ENCODE assay signal across 10 cellular contexts in genomic region chr5:73654171-73654811, GRCh38. TPM values are rescaled to one million over a fixed set of nuclear protein-coding genes. Genes with fewer than 3 reads are reported as not detected.
DNase-seq lines count a peak whose midpoint lies in the region; ATAC-seq and TF ChIP-seq lines count a peak whose summit lies in the region.
"Had no signal": no experiment of that assay in that cellular context is flagged by ENCODE, and none has a peak within 500 bp of the region (broad histone marks: within the 10 kb centered on the region; RNA-seq: fewer than 3 reads in every experiment).

No MANE protein-coding gene starts in this region.

- no peaks in the 10 kb centered on the region for H3K79me2 ChIP-seq in GM23338 (replicated peaks; ENCODE audit: insufficient read depth)
- no peaks in the 10 kb centered on the region for H3K79me2 ChIP-seq in OCI-LY3 (ENCODE audit: low read length)

- no peaks in the 10 kb centered on the region for H3F3A ChIP-seq in GM23338 (replicated peaks; ENCODE audit: low read depth)

- H3K27me3 Mint-ChIP-seq in GM23338 (ENCODE audit: insufficient read depth, low read depth, poor library complexity) = peaks cover 3% of the 10 kb centered on the region
- peaks cover 7% of the 10 kb centered on the region for H3K27me3 Mint-ChIP-seq in endodermal cell (ENCODE audit: insufficient read depth)
- H3K27me3 Mint-ChIP-seq in activated naive CD8-positive, alpha-beta T cell treated with anti-CD3 and anti-CD28 coated beads, Interleukin-2, amount 50 U/mL, for 24 hours = peaks cover 5% of the 10 kb centered on the region

- no peak overlapping the region for H2AFZ ChIP-seq in GM23338
- H2AFZ ChIP-seq in OCI-LY3 (ENCODE audit: low read depth, low read length) = peak overlapping the region; percentile 89

- peaks cover 10% of the 10 kb centered on the region; the same call in 2 of the 3 replicates for H3K4me1 Mint-ChIP-seq in GM23338
- no peaks in the 10 kb centered on the region for H3K4me1 Mint-ChIP-seq in endodermal cell
- H3K4me1 Mint-ChIP-seq in activated naive CD8-positive, alpha-beta T cell treated with anti-CD3 and anti-CD28 coated beads, Interleukin-2, amount 50 U/mL, for 24 hours = no peaks in the 10 kb centered on the region

- H3K36me3 ChIP-seq in GM23338 (ENCODE audit: insufficient read depth) = no peaks in the 10 kb centered on the region
- no peaks in the 10 kb centered on the region for H3K36me3 ChIP-seq in OCI-LY3 (replicated peaks; ENCODE audit: low read depth, low read length)
- H3K36me3 ChIP-seq in H7 (replicated peaks; ENCODE audit: control insufficient read depth, insufficient read depth, low read length) = no peaks in the 10 kb centered on the region
- no peaks in the 10 kb centered on the region for H3K36me3 ChIP-seq in endodermal cell (ENCODE audit: control insufficient read depth, insufficient read depth, low read length)

- H3K4me1 ChIP-seq in GM23338 (ENCODE audit: insufficient read depth) = peaks cover 2% of the 10 kb centered on the region; the same call in 1 of the 2 replicates
- peaks cover 32% of the 10 kb centered on the region for H3K4me1 ChIP-seq in OCI-LY3 (ENCODE audit: low read length)
- H3K4me1 ChIP-seq in foreskin keratinocyte = peaks cover 66% of the 10 kb centered on the region
- H3K4me1 ChIP-seq in endodermal cell (ENCODE audit: control insufficient read depth, insufficient read depth, low read length) = no peaks in the 10 kb centered on the region

- TF ChIP-seq CTCF in AG04450 (IDR thresholded peaks at IDR 0.05; ENCODE audit: low read depth, low read length) = no peak
- TF ChIP-seq CTCF in GM23338 (conservative IDR thresholded peaks at IDR 0.05; ENCODE audit: low read depth in 2 of 2) = no peak
- no peak for TF ChIP-seq CTCF in OCI-LY3 (IDR thresholded peaks at IDR 0.05; ENCODE audit: low read depth, low read length)
- no peak for TF ChIP-seq CTCF in foreskin keratinocyte (conservative IDR thresholded peaks at IDR 0.05)
- no peak for TF ChIP-seq CTCF in endodermal cell (conservative IDR thresholded peaks at IDR 0.05)

- no peaks in the 10 kb centered on the region for H3K36me3 Mint-ChIP-seq in GM23338 (ENCODE audit: low read depth)
- no peaks in the 10 kb centered on the region for H3K36me3 Mint-ChIP-seq in endodermal cell (ENCODE audit: low read depth)
- H3K36me3 Mint-ChIP-seq in activated naive CD8-positive, alpha-beta T cell treated with anti-CD3 and anti-CD28 coated beads, Interleukin-2, amount 50 U/mL, for 24 hours (ENCODE audit: low read depth) = no peaks in the 10 kb centered on the region

- H3K9me3 Mint-ChIP-seq in GM23338 (no peaks in the 10 kb centered on the region), endodermal cell (no peaks in the 10 kb centered on the region)
- no peaks in the 10 kb centered on the region for H3K9me3 Mint-ChIP-seq in activated naive CD8-positive, alpha-beta T cell treated with anti-CD3 and anti-CD28 coated beads, Interleukin-2, amount 50 U/mL, for 24 hours

- H3K27me3 ChIP-seq in AG04450 (ENCODE audit: control insufficient read depth, insufficient read depth, low read length) (no peaks in the 10 kb centered on the region), GM23338 (ENCODE audit: insufficient read depth) (no peaks in the 10 kb centered on the region), OCI-LY3 (ENCODE audit: low read depth, low read length) (no peaks in the 10 kb centered on the region), foreskin keratinocyte (no peaks in the 10 kb centered on the region), H7 (ENCODE audit: control insufficient read depth, insufficient read depth, low read length) (no peaks in the 10 kb centered on the region), endodermal cell (ENCODE audit: control insufficient read depth, insufficient read depth, low read length, poor library complexity, severe bottlenecking) (no peaks in the 10 kb centered on the region)

- WGBS in endodermal cell (ENCODE audit: insufficient coverage in 1 of 2, insufficient read length in 1 of 2), 2 experiments = 86 to 90% methylated on average over 3 of the region's 3 CpGs

- H3K4me2 ChIP-seq in GM23338 = no peak overlapping the region
- H3K4me2 ChIP-seq in OCI-LY3 (ENCODE audit: low read length) = peak overlapping the region; percentile 50

- H3K9ac ChIP-seq in OCI-LY3 (ENCODE audit: low read length) (peak overlapping the region; percentile 4; the same call in 1 of the 2 replicates), endodermal cell (ENCODE audit: extremely low read depth, low read length, poor library complexity, severe bottlenecking) (no peak overlapping the region)

- H4K20me1 ChIP-seq in GM23338 (replicated peaks; ENCODE audit: insufficient read depth) (no peaks in the 10 kb centered on the region), OCI-LY3 (ENCODE audit: insufficient read depth, low read length) (no peaks in the 10 kb centered on the region)

- H3K9me3 ChIP-seq in AG04450 (ENCODE audit: control insufficient read depth, insufficient read depth, low read length) = peaks cover 3% of the 10 kb centered on the region; the same call in 1 of the 2 replicates
- H3K9me3 ChIP-seq in OCI-LY3 (ENCODE audit: insufficient read depth, low read length) = no peaks in the 10 kb centered on the region
- no peaks in the 10 kb centered on the region for H3K9me3 ChIP-seq in endodermal cell (ENCODE audit: control insufficient read depth, low read length)

- H3K4me3 ChIP-seq in AG04450 (ENCODE audit: low read depth, low read length) = no peak overlapping the region
- no peak overlapping the region for H3K4me3 ChIP-seq in GM23338
- H3K4me3 ChIP-seq in OCI-LY3 (ENCODE audit: low read length) = no peak overlapping the region; the same call in 1 of the 2 replicates
- H3K4me3 ChIP-seq in H7 (ENCODE audit: insufficient read depth, low read depth, low read length) = no peak overlapping the region
- H3K4me3 ChIP-seq in endodermal cell (ENCODE audit: low read length) = no peak overlapping the region
- H3K4me3 ChIP-seq: lung had no signal

- H3K9me2 ChIP-seq in GM23338 (ENCODE audit: insufficient read depth) = peaks cover 3% of the 10 kb centered on the region; the same call in 1 of the 2 replicates

- no peak overlapping the region for H3K27ac Mint-ChIP-seq in GM23338
- no peak overlapping the region for H3K27ac Mint-ChIP-seq in endodermal cell
- no peak overlapping the region for H3K27ac Mint-ChIP-seq in activated naive CD8-positive, alpha-beta T cell treated with anti-CD3 and anti-CD28 coated beads, Interleukin-2, amount 50 U/mL, for 24 hours

- H3K4me3 Mint-ChIP-seq in GM23338 (no peak overlapping the region), endodermal cell (no peak overlapping the region)
- no peak overlapping the region for H3K4me3 Mint-ChIP-seq in activated naive CD8-positive, alpha-beta T cell treated with anti-CD3 and anti-CD28 coated beads, Interleukin-2, amount 50 U/mL, for 24 hours

- H3K27ac ChIP-seq in AG04450 (ENCODE audit: low read depth, low read length) = peak overlapping the region; percentile 80
- H3K27ac ChIP-seq in GM23338 (ENCODE audit: low read depth) = no peak overlapping the region
- H3K27ac ChIP-seq in OCI-LY3 (ENCODE audit: low read length) = peak overlapping the region; percentile 80
- H3K27ac ChIP-seq in foreskin keratinocyte = peak overlapping the region; percentile 98
- no peak overlapping the region for H3K27ac ChIP-seq in endodermal cell (ENCODE audit: low read depth, low read length)

- ATAC-seq in GM23338 (no peak), foreskin keratinocyte (peak; percentile 87), HG02642 (IDR thresholded peaks at IDR 0.05; ENCODE audit: poor library complexity, unreplicated experiment) (no peak)
- no peak for ATAC-seq in activated naive CD8-positive, alpha-beta T cell treated with anti-CD3 and anti-CD28 coated beads, Interleukin-2, amount 50 U/mL, for 24 hours

- CTCF ChIA-PET in AG04450 (lab: Charles Lee) = interaction anchor here (1.4 kb wide), 1 partner anchor 116 kb away, joined by 3 read pairs; no protein-coding TSS in a partner anchor

- POLR2A ChIA-PET in AG04450 (lab: Yijun Ruan, JAX) = interaction anchor here (0.6 kb wide), 1 partner anchor 20 kb away, joined by 3 read pairs; no protein-coding TSS in a partner anchor

- DNase-seq in AG04450 (ENCODE audit: low read depth, low spot score) = peak; percentile 26
- peak; percentile 21 for DNase-seq in GM23338 (ENCODE audit: low spot score)
- peak; percentile 100 for DNase-seq in foreskin keratinocyte
- no peak for DNase-seq in H7
- no peak for DNase-seq in endodermal cell
- DNase-seq in activated naive CD8-positive, alpha-beta T cell treated with anti-CD3 and anti-CD28 coated beads, Interleukin-2, amount 50 U/mL, for 24 hours = no peak
- DNase-seq: activated CD8-positive, alpha-beta memory T cell treated with anti-CD3 and anti-CD28 coated beads for 24 hours had no signal

TF ChIP-seq in GM23338, 12 proteins besides CTCF, POLR2A, EP300 and RAD21 (continues in another document):
- TF ChIP-seq ZNF331 (CRISPR knock-in tag; IDR thresholded peaks at IDR 0.05; ENCODE audit: low read depth) (no peak), NANOG (IDR thresholded peaks at IDR 0.05; ENCODE audit: borderline replicate concordance) (no peak)

RNA-seq across cellular contexts. Expression of gene ARHGEF28, which starts 28.3 kb away (rescaled TPM):
- polyA plus RNA-seq in AG04450 (2011; rRNA removed) (8.8 and 10.0 TPM in 2 replicates), GM23338 (2016; fragmentation: Nextera tagmentation; extraction: Ambion mirVana) (0.39 and 0.64 TPM in 2 replicates), foreskin keratinocyte (38.0 and 55.7 TPM in 2 replicates)
- polyA minus RNA-seq in AG04450 (2011; rRNA and poly(A)+ RNA removed) = 35.2 and 40.7 TPM in 2 replicates
- 1.0 and 1.3 TPM in 2 replicates for total RNA-seq in GM23338 (2014; rRNA removed; shearing (Covaris generic))
- total RNA-seq in foreskin keratinocyte (84.1 and 134 TPM in 2 replicates), endodermal cell (1 to 10 TPM in 1 of 2 donors, under 1 TPM in 1; 0.92 to 1.2 TPM)
- 0.41 and 0.42 TPM in 2 replicates for total RNA-seq in H7 (2014; rRNA removed; shearing (Covaris generic))
- polyA plus RNA-seq in endodermal cell (2013, experiment 1 of 2) = 1.5 TPM
- polyA plus RNA-seq in endodermal cell (2013, experiment 2 of 2) = 0.83 TPM

Comparison
In these comparisons a context has a peak if more than half of its experiments do, and no peak if none do; other contexts are left out.
1. DNase-seq: peak in AG04450 (single experiment), GM23338 (single experiment) and foreskin keratinocyte (2 of 2); none in H7 (single experiment), endodermal cell (single experiment) and activated naive CD8-positive, alpha-beta T cell treated with anti-CD3 and anti-CD28 coated beads, Interleukin-2, amount 50 U/mL, for 24 hours (single experiment).
2. H3K27ac ChIP-seq: peak in AG04450 (single experiment), OCI-LY3 (single experiment) and foreskin keratinocyte (single experiment); none in GM23338 (single experiment) and endodermal cell (single experiment).
3. RNA of gene ARHGEF28, which starts 28.3 kb away (total RNA-seq): 84.1 to 134 TPM in foreskin keratinocyte; 0.92 to 1.2 TPM in endodermal cell, 1.0 to 1.3 TPM in GM23338 and 0.41 to 0.42 TPM in H7; every median in the first group is over 10 times any median in the second.